Comparison of ENCODE assay signal across 8 cellular contexts in genomic region chr4:38902695-38903094, GRCh38. TPM values are rescaled to one million over a fixed set of nuclear protein-coding genes. Genes with fewer than 3 reads are reported as not detected.
DNase-seq lines count a peak whose midpoint lies in the region; ATAC-seq, FAIRE-seq and TF ChIP-seq lines count a peak whose summit lies in the region.

No MANE protein-coding gene starts in this region.

- H4K20me1 ChIP-seq in K562 (replicated peaks; ENCODE audit: control insufficient read depth, insufficient read depth, low read length) (no peaks in the 10 kb centered on the region), HepG2 (ENCODE audit: insufficient read depth, low read length) (no peaks in the 10 kb centered on the region)

- no peaks in the 10 kb centered on the region for H3K9me1 ChIP-seq in K562 (ENCODE audit: control insufficient read depth, insufficient read depth, low read length)

- intact Hi-C loops in Right ventricle myocardium inferior (cut with DNase I) (loop anchor here (5.0 to 10.0 kb wide), 2 partner anchors 142 to 235 kb away; no protein-coding TSS in a partner anchor), cardiac septum (cut with DNase I) (loop anchor here (2.0 kb wide), 1 partner anchor 232 kb away; no protein-coding TSS in a partner anchor), K562 (cut with micrococcal nuclease) (loop anchor here (1.0 to 5.0 kb wide), 2 partner anchors 145 to 233 kb away; no protein-coding TSS in a partner anchor), HepG2 (cut with micrococcal nuclease; ENCODE audit: unreplicated experiment) (loop anchor here (10.0 kb wide), 1 partner anchor 142 kb away; no protein-coding TSS in a partner anchor)

- H3K4me2 ChIP-seq in K562 (ENCODE audit: insufficient read depth, low read length) = no peak overlapping the region
- H3K4me2 ChIP-seq in HepG2 (ENCODE audit: low read depth, low read length) = no peak overlapping the region

- TF ChIP-seq POLR2A in K562 (conservative IDR thresholded peaks at IDR 0.05) (no peak), HepG2 (IDR thresholded peaks at IDR 0.05; ENCODE audit: insufficient read depth in 1 of 2, low read depth in 2 of 2, low read length in 2 of 2) (no peak)

- CTCF ChIA-PET in K562 (lab: Yijun Ruan, JAX; ENCODE audit: low intra/inter-chr PET ratio) = interaction anchor here (2.0 kb wide), 1 partner anchor 232 kb away, joined by 15 read pairs; no protein-coding TSS in a partner anchor
- CTCF ChIA-PET in HepG2 (lab: Yijun Ruan, JAX; ENCODE audit: low intra/inter-chr PET ratio, low total read pairs) = interaction anchor here (1.8 kb wide), 1 partner anchor 232 kb away, joined by 11 read pairs; no protein-coding TSS in a partner anchor

- no peak overlapping the region for H3K9ac ChIP-seq in K562 (ENCODE audit: insufficient read depth in 1 of 2, low read depth in 2 of 2, low read length in 2 of 2)
- H3K9ac ChIP-seq in HepG2 (ENCODE audit: insufficient read depth, low read depth, low read length) = no peak overlapping the region

- H3K27me3 ChIP-seq in K562 (ENCODE audit: control insufficient read depth in 2 of 2, insufficient read depth in 2 of 2, low read length in 2 of 2) (no peaks in the 10 kb centered on the region), HepG2 (ENCODE audit: control insufficient read depth in 1 of 2, insufficient read depth in 2 of 2, low read length in 2 of 2) (no peaks in the 10 kb centered on the region)
- H3K27me3 ChIP-seq in effector memory CD4-positive, alpha-beta T cell (replicated peaks; ENCODE audit: control insufficient read depth, insufficient read depth, low read length, poor library complexity, severe bottlenecking) = no peaks in the 10 kb centered on the region

- TF ChIP-seq CTCF in K562 (IDR thresholded peaks at IDR 0.05 in 2 of 3, conservative IDR thresholded peaks at IDR 0.05 in 1 of 3; ENCODE audit: insufficient read depth in 2 of 3, low read depth in 1 of 3, low read length in 3 of 3) (peak in 2 of 3 experiments; percentile 14 to 58; a peak in 2 of 6 replicates), HepG2 (CRISPR knock-in tag; IDR thresholded peaks at IDR 0.05) (peak; percentile 49)

- DNase-seq in Right ventricle myocardium inferior (ENCODE audit: missing footprints) (no peak), cardiac septum (ENCODE audit: low spot score) (no peak), NCI-H2081 treated with DMSO at 0.1 percent for 48 hours (lab: John Stamatoyannopoulos, UW) (peak; percentile 42), K562 (ENCODE audit: extremely low read depth in 1 of 4, low spot score in 3 of 4) (peak in 3 of 4 experiments; percentile 18 to 43 (median 27)), HepG2 (ENCODE audit: low spot score) (peak; percentile 27)
- no peak for DNase-seq in effector memory CD4-positive, alpha-beta T cell

- H3K27ac ChIP-seq in K562 (ENCODE audit: extremely low read depth, low read depth, low read length) = no peak overlapping the region
- H3K27ac ChIP-seq in HepG2 (ENCODE audit: extremely low read length, insufficient read depth, low read length) = no peak overlapping the region
- H3K27ac ChIP-seq in effector memory CD4-positive, alpha-beta T cell (ENCODE audit: insufficient read depth, low read length, poor library complexity, severe bottlenecking) = no peak overlapping the region

- H3K79me2 ChIP-seq in K562 (ENCODE audit: control insufficient read depth, insufficient read depth, low read length) (no peaks in the 10 kb centered on the region), HepG2 (ENCODE audit: insufficient read depth, low read length) (peaks cover 9% of the 10 kb centered on the region)

- TF ChIP-seq EP300 in K562 (IDR thresholded peaks at IDR 0.05; ENCODE audit: low read length) (no peak), HepG2 (IDR thresholded peaks at IDR 0.05; ENCODE audit: low read depth in 2 of 2, low read length in 2 of 2) (no peak), HepG2 (CRISPR knock-in tag; IDR thresholded peaks at IDR 0.05; ENCODE audit: borderline replicate concordance) (no peak)

- FAIRE-seq in K562 (lab: Jason Lieb, UNC) = peak; percentile 32
- peak; percentile 48 for FAIRE-seq in HepG2 (lab: Jason Lieb, UNC)

- H2AFZ ChIP-seq in K562 (ENCODE audit: low read depth, low read length) = no peak overlapping the region
- H2AFZ ChIP-seq in HepG2 (ENCODE audit: low read length) = no peak overlapping the region

- no peaks in the 10 kb centered on the region for H3K9me3 ChIP-seq in K562 (replicated peaks; ENCODE audit: control insufficient read depth, insufficient read depth, low read depth, low read length)
- no peaks in the 10 kb centered on the region for H3K9me3 ChIP-seq in HepG2 (ENCODE audit: low read length)
- no peaks in the 10 kb centered on the region for H3K9me3 ChIP-seq in effector memory CD4-positive, alpha-beta T cell (ENCODE audit: control insufficient read depth, low read length)

- H3K36me3 ChIP-seq in K562 (ENCODE audit: control insufficient read depth, insufficient read depth, low read length) (peaks cover 3% of the 10 kb centered on the region; the same call in 1 of the 3 replicates), HepG2 (replicated peaks in 1 of 2; ENCODE audit: control insufficient read depth in 1 of 2, insufficient read depth in 2 of 2, low read length in 2 of 2) (peaks cover 16 to 38% of the 10 kb centered on the region in 2 experiments)
- no peaks in the 10 kb centered on the region for H3K36me3 ChIP-seq in effector memory CD4-positive, alpha-beta T cell (ENCODE audit: control insufficient read depth, insufficient read depth, low read length)

- TF ChIP-seq RAD21 in K562 (CRISPR knock-in tag; conservative IDR thresholded peaks at IDR 0.05 in 1 of 2, IDR thresholded peaks at IDR 0.05 in 1 of 2) = peak; percentile 71 to 86
- TF ChIP-seq RAD21 in HepG2 (CRISPR knock-in tag; IDR thresholded peaks at IDR 0.05) = no peak

- no TSS peak for BruUV-seq in K562 (replicated peaks; lab: Mats Ljungman, UMichigan)
- no TSS peak for BruUV-seq in HepG2 (replicated peaks; lab: Mats Ljungman, UMichigan)

- no peak overlapping the region for H3K4me3 ChIP-seq in K562
- H3K4me3 ChIP-seq in HepG2 (replicated peaks in 1 of 3; ENCODE audit: insufficient read depth in 1 of 3, low read depth in 2 of 3, low read length in 3 of 3) = no peak overlapping the region
- no peak overlapping the region for H3K4me3 ChIP-seq in effector memory CD4-positive, alpha-beta T cell (ENCODE audit: insufficient read depth, low read depth, low read length, poor library complexity, severe bottlenecking)

- peak; percentile 61 for ATAC-seq in Right ventricle myocardium inferior
- peak; percentile 88 for ATAC-seq in K562
- ATAC-seq in HepG2 = no peak
- no peak for ATAC-seq in HG03095 (IDR thresholded peaks at IDR 0.05; ENCODE audit: unreplicated experiment)
- no peak for ATAC-seq in GM21576 (IDR thresholded peaks at IDR 0.05; ENCODE audit: unreplicated experiment)

- H3K4me1 ChIP-seq in K562 (replicated peaks in 1 of 2; ENCODE audit: control insufficient read depth in 2 of 2, insufficient read depth in 2 of 2, low read length in 2 of 2) (peaks cover 0 to 2% of the 10 kb centered on the region in 2 experiments; a peak in 1 of 5 replicates), HepG2 (ENCODE audit: insufficient read depth, low read length) (peaks cover 43% of the 10 kb centered on the region)
- no peaks in the 10 kb centered on the region for H3K4me1 ChIP-seq in effector memory CD4-positive, alpha-beta T cell (ENCODE audit: control insufficient read depth, insufficient read depth, low read length, poor library complexity, severe bottlenecking)

- POLR2A ChIA-PET in K562 (lab: Yijun Ruan, JAX) (interaction anchor here (0.7 kb wide), 1 partner anchor 9 kb away, joined by 3 read pairs; no protein-coding TSS in a partner anchor), HepG2 (lab: Yijun Ruan, JAX) (interaction anchor here (0.6 to 3.0 kb wide), 2 partner anchors 141 to 232 kb away, joined by 3 to 27 read pairs; no protein-coding TSS in a partner anchor)

- in situ Hi-C loops in K562 (cut with MboI) (loop anchor here (5.0 kb wide), 1 partner anchor 235 kb away; no protein-coding TSS in a partner anchor), HepG2 (cut with HindIII; ENCODE audit: extremely low pct_ligation_motif_present, low pct_unique_long_range_greater_than_20kb) (loop anchor here (5.0 kb wide), 1 partner anchor 235 kb away; no protein-coding TSS in a partner anchor)

RNA-seq across cellular contexts. Expression of gene FAM114A1, which starts 35.1 kb away (rescaled TPM):
- total RNA-seq in Right ventricle myocardium inferior = 25.3 TPM
- 26.1 TPM for total RNA-seq in cardiac septum
- total RNA-seq in K562 (2011; cell fraction: chromatin; rRNA removed; ENCODE audit: low replicate concordance) = 39.9 and 41.6 TPM in 2 replicates
- total RNA-seq in K562 (2011; cell fraction: nucleolus; rRNA removed) = 22.4 and 27.0 TPM in 2 replicates
- 20.4 and 26.9 TPM in 2 replicates for total RNA-seq in K562 (2011; cell fraction: nucleoplasm; rRNA removed)
- total RNA-seq in K562 (2014; rRNA removed) = 2.6 and 3.1 TPM in 2 replicates
- 4.3 and 5.3 TPM in 2 replicates for total RNA-seq in K562 (2014; rRNA removed; fragmentation: Illumina TruSeq; extraction: Trizol)
- total RNA-seq in K562 (2015; rRNA removed; fragmentation: Illumina TruSeq; extraction: Trizol) = 4.4 and 5.0 TPM in 2 replicates
- 5.1 and 6.6 TPM in 2 replicates for total RNA-seq in K562 (2021)
- polyA plus RNA-seq in K562 (2011; rRNA removed) = 12.0 and 25.4 TPM in 2 replicates
- 12.8 and 23.1 TPM in 2 replicates for polyA plus RNA-seq in K562 (2011; cell fraction: cytosol; rRNA removed)
- 12.7 and 20.4 TPM in 2 replicates for polyA plus RNA-seq in K562 (2011; cell fraction: nucleus; rRNA removed)
- polyA plus RNA-seq in K562 (2012) = 3.7 and 6.7 TPM in 2 replicates
- polyA plus RNA-seq in K562 (2014; fragmentation: Illumina TruSeq; extraction: Trizol) = 3.4 and 5.4 TPM in 2 replicates
- 1 to 10 TPM; 1.8 to 2.6 TPM for polyA plus RNA-seq in K562 (2014; fragmentation: Nextera tagmentation; extraction: Ambion mirVana)
- 4.5 and 5.3 TPM in 2 replicates for polyA plus RNA-seq in K562 (2014; rRNA removed)
- 13.6 and 24.1 TPM in 2 replicates for polyA minus RNA-seq in K562 (2011; rRNA and poly(A)+ RNA removed)
- polyA minus RNA-seq in K562 (2011; cell fraction: cytosol; rRNA and poly(A)+ RNA removed) = 3.8 and 7.8 TPM in 2 replicates
- 6.9 and 27.2 TPM in 2 replicates for polyA minus RNA-seq in K562 (2011; cell fraction: nucleus; rRNA and poly(A)+ RNA removed)
- total RNA-seq in HepG2 (2016; rRNA removed; fragmentation: Illumina TruSeq; extraction: Trizol) = 61.0 and 87.0 TPM in 2 replicates
- total RNA-seq in HepG2 (2016; cell fraction: cytosol; rRNA removed; fragmentation: Illumina TruSeq; extraction: Trizol; ENCODE audit: low read depth) = 8.9 and 9.7 TPM in 2 replicates
- 59.7 and 78.6 TPM in 2 replicates for total RNA-seq in HepG2 (2016; cell fraction: insoluble cytoplasmic fraction; rRNA removed; fragmentation: Illumina TruSeq; extraction: Trizol)
- 27.8 and 30.9 TPM in 2 replicates for total RNA-seq in HepG2 (2016; cell fraction: membrane; rRNA removed; fragmentation: Illumina TruSeq; extraction: Trizol)
- total RNA-seq in HepG2 (2016; cell fraction: nucleus; rRNA removed; fragmentation: Illumina TruSeq; extraction: Trizol) = 36.3 and 40.0 TPM in 2 replicates
- 70.4 and 76.9 TPM in 2 replicates for polyA plus RNA-seq in HepG2 (2011; rRNA removed)
- 80.2 and 86.3 TPM in 2 replicates for polyA plus RNA-seq in HepG2 (2011; cell fraction: cytosol; rRNA removed)
- 71.8 and 99.8 TPM in 2 replicates for polyA plus RNA-seq in HepG2 (2011; cell fraction: nucleus; rRNA removed)
- polyA plus RNA-seq in HepG2 (2012) = 46.7 and 54.6 TPM in 2 replicates
- 6.6 and 8.5 TPM in 2 replicates for polyA plus RNA-seq in HepG2 (2016; cell fraction: cytosol; fragmentation: Illumina TruSeq; extraction: Trizol; ENCODE audit: low read depth)
- polyA plus RNA-seq in HepG2 (2016; cell fraction: insoluble cytoplasmic fraction; fragmentation: Illumina TruSeq; extraction: Trizol; ENCODE audit: low read depth) = 47.8 and 57.1 TPM in 2 replicates
- polyA plus RNA-seq in HepG2 (2016; cell fraction: membrane; fragmentation: Illumina TruSeq; extraction: Trizol; ENCODE audit: low read depth) = 14.4 and 15.0 TPM in 2 replicates
- polyA plus RNA-seq in HepG2 (2016; cell fraction: nucleus; fragmentation: Illumina TruSeq; extraction: Trizol; ENCODE audit: insufficient read depth, low read depth) = 39.6 and 49.5 TPM in 2 replicates
- 28.7 and 145 TPM in 2 replicates for polyA minus RNA-seq in HepG2 (2011; rRNA and poly(A)+ RNA removed; ENCODE audit: low replicate concordance)
- 64.1 and 82.7 TPM in 2 replicates for polyA minus RNA-seq in HepG2 (2011; cell fraction: cytosol; rRNA and poly(A)+ RNA removed)
- polyA minus RNA-seq in HepG2 (2011; cell fraction: nucleus; rRNA and poly(A)+ RNA removed) = 115 and 140 TPM in 2 replicates

RNA-seq across cellular contexts. Expression of gene TLR6, which starts 46.1 kb away (rescaled TPM):
- 1.5 TPM for total RNA-seq in Right ventricle myocardium inferior
- total RNA-seq in cardiac septum = 1.2 TPM
- 1.7 and 5.7 TPM in 2 replicates for total RNA-seq in K562 (2011; cell fraction: chromatin; rRNA removed; ENCODE audit: low replicate concordance)
- total RNA-seq in K562 (2011; cell fraction: nucleolus; rRNA removed) = 1.0 and 1.4 TPM in 2 replicates
- total RNA-seq in K562 (2011; cell fraction: nucleoplasm; rRNA removed) = 2.3 and 3.6 TPM in 2 replicates
- 0.64 and 0.65 TPM in 2 replicates for total RNA-seq in K562 (2014; rRNA removed)
- 1.4 and 1.6 TPM in 2 replicates for total RNA-seq in K562 (2014; rRNA removed; fragmentation: Illumina TruSeq; extraction: Trizol)
- total RNA-seq in K562 (2015; rRNA removed; fragmentation: Illumina TruSeq; extraction: Trizol) = 0.68 and 0.91 TPM in 2 replicates
- total RNA-seq in K562 (2021) = 0.95 and 1.5 TPM in 2 replicates
- 0.69 and 1.9 TPM in 2 replicates for polyA plus RNA-seq in K562 (2011; rRNA removed)
- 0.36 and 0.41 TPM in 2 replicates for polyA plus RNA-seq in K562 (2011; cell fraction: cytosol; rRNA removed)
- 0.45 and 0.51 TPM in 2 replicates for polyA plus RNA-seq in K562 (2011; cell fraction: nucleus; rRNA removed)
- 0.76 and 1.0 TPM in 2 replicates for polyA plus RNA-seq in K562 (2012)
- 1.1 and 1.3 TPM in 2 replicates for polyA plus RNA-seq in K562 (2014; fragmentation: Illumina TruSeq; extraction: Trizol)
- under 1 TPM; 0.08 to 0.45 TPM for polyA plus RNA-seq in K562 (2014; fragmentation: Nextera tagmentation; extraction: Ambion mirVana)
- 0.62 and 1.00 TPM in 2 replicates for polyA plus RNA-seq in K562 (2014; rRNA removed)
- 1.7 and 2.6 TPM in 2 replicates for polyA minus RNA-seq in K562 (2011; rRNA and poly(A)+ RNA removed)
- polyA minus RNA-seq in K562 (2011; cell fraction: cytosol; rRNA and poly(A)+ RNA removed) = 0.46 and 1.3 TPM in 2 replicates
- polyA minus RNA-seq in K562 (2011; cell fraction: nucleus; rRNA and poly(A)+ RNA removed) = 0.54 and 0.67 TPM in 2 replicates
- 0.52 and 0.71 TPM in 2 replicates for total RNA-seq in HepG2 (2016; rRNA removed; fragmentation: Illumina TruSeq; extraction: Trizol)
- total RNA-seq in HepG2 (2016; cell fraction: cytosol; rRNA removed; fragmentation: Illumina TruSeq; extraction: Trizol; ENCODE audit: low read depth) = 0.40 and 0.62 TPM in 2 replicates
- 0.31 and 0.54 TPM in 2 replicates for total RNA-seq in HepG2 (2016; cell fraction: insoluble cytoplasmic fraction; rRNA removed; fragmentation: Illumina TruSeq; extraction: Trizol)
- total RNA-seq in HepG2 (2016; cell fraction: membrane; rRNA removed; fragmentation: Illumina TruSeq; extraction: Trizol) = 1.0 and 1.2 TPM in 2 replicates
- total RNA-seq in HepG2 (2016; cell fraction: nucleus; rRNA removed; fragmentation: Illumina TruSeq; extraction: Trizol) = 0.71 and 0.72 TPM in 2 replicates
- polyA plus RNA-seq in HepG2 (2011; rRNA removed) = 0.18 and 0.33 TPM in 2 replicates
- polyA plus RNA-seq in HepG2 (2011; cell fraction: cytosol; rRNA removed) = 0.05 and 0.12 TPM in 2 replicates
- 0.19 and 0.23 TPM in 2 replicates for polyA plus RNA-seq in HepG2 (2011; cell fraction: nucleus; rRNA removed)
- 0.12 and 0.39 TPM in 2 replicates for polyA plus RNA-seq in HepG2 (2012)
- 0.02 TPM in 1 of 2 replicates, not detected in the other for polyA plus RNA-seq in HepG2 (2016; cell fraction: cytosol; fragmentation: Illumina TruSeq; extraction: Trizol; ENCODE audit: low read depth)
- 0.17 and 0.19 TPM in 2 replicates for polyA plus RNA-seq in HepG2 (2016; cell fraction: insoluble cytoplasmic fraction; fragmentation: Illumina TruSeq; extraction: Trizol; ENCODE audit: low read depth)
- polyA plus RNA-seq in HepG2 (2016; cell fraction: membrane; fragmentation: Illumina TruSeq; extraction: Trizol; ENCODE audit: low read depth) = 0.03 and 0.06 TPM in 2 replicates
- polyA plus RNA-seq in HepG2 (2016; cell fraction: nucleus; fragmentation: Illumina TruSeq; extraction: Trizol; ENCODE audit: insufficient read depth, low read depth) = 0.61 and 0.71 TPM in 2 replicates
- polyA minus RNA-seq in HepG2 (2011; rRNA and poly(A)+ RNA removed; ENCODE audit: low replicate concordance) = 0.20 and 7.2 TPM in 2 replicates
- 0.26 and 0.59 TPM in 2 replicates for polyA minus RNA-seq in HepG2 (2011; cell fraction: cytosol; rRNA and poly(A)+ RNA removed)
- 0.62 and 0.90 TPM in 2 replicates for polyA minus RNA-seq in HepG2 (2011; cell fraction: nucleus; rRNA and poly(A)+ RNA removed)

Comparison
In these comparisons a context has a peak if more than half of its experiments do, and no peak if none do; other contexts are left out.
1. ATAC-seq: peak in Right ventricle myocardium inferior (single experiment) and K562 (single experiment); none in HepG2 (single experiment), HG03095 (single experiment) and GM21576 (single experiment).
2. DNase-seq: peak in NCI-H2081 treated with DMSO at 0.1 percent for 48 hours (single experiment), K562 (3 of 4) and HepG2 (single experiment); none in Right ventricle myocardium inferior (single experiment), cardiac septum (single experiment) and effector memory CD4-positive, alpha-beta T cell (0 of 3).